In the genomic region with DNA sequence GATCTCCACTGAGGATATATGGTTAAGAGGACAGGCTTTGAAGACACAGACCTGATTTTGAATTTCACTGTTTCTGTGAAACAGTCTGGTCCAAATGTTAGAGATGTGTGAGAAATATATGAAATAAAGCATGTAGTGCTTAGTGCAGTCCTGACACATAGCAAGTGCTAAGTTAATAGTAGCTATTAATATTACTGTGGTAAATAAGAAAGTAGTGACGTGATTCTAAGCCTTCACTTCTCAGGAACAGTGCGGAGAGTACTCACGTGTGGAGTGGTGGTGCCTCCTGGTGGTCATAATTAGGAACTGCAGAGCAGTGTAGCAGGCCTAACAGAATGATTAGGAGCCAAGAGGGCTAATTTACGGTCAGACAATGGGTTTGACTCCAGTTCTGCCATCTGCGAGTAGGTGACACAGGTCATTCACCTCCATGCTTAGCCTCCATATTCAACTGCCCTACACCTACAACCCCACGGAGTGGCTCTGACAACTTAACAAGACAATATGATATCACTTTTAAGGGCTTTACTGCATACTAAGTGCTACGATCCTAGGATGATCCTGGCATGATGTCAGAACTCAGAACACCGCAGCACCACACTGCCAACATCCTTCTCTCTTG, we compare ENCODE assay signal across 9 cellular contexts.
DNase-seq lines count a peak whose midpoint lies in the region; ATAC-seq and TF ChIP-seq lines count a peak whose summit lies in the region.
"Had no signal": no experiment of that assay in that cellular context is flagged by ENCODE, and none has a peak within 500 bp of the region (broad histone marks: within the 10 kb centered on the region; RNA-seq: fewer than 3 reads in every experiment).

No MANE protein-coding gene starts in this region.

- CTCF ChIA-PET in CD8-positive, alpha-beta T cell (lab: Charles Lee) = interaction anchor here (0.6 to 10.9 kb wide), 28 partner anchors 9 to 541 kb away, joined by 3 to 266 read pairs (median 4); no protein-coding TSS in a partner anchor

- peak; percentile 61 to 86 (median 74) for DNase-seq in CD8-positive, alpha-beta T cell
- DNase-seq in M059J (ENCODE audit: low read depth) (peak; percentile 86), SHP77 treated with DMSO at 0.1 percent for 48 hours (lab: John Stamatoyannopoulos, UW) (peak; percentile 61), glomerular endothelial cell (ENCODE audit: extremely low read depth, low read depth, low spot score) (peak; percentile 52), trophoblast cell (peak; percentile 68 to 90), ureter (ENCODE audit: low spot score) (peak; percentile 81)
- peak; percentile 71 for DNase-seq in activated gamma-delta T cell treated with anti-CD3 and anti-CD28 coated beads, Interleukin-2, amount 50 U/mL, for 16 hours (ENCODE audit: low read depth)

- no peak overlapping the region for H2AK5ac ChIP-seq in trophoblast cell (ENCODE audit: low read length)

- H4K91ac ChIP-seq in trophoblast cell (ENCODE audit: low read depth, low read length) = no peak overlapping the region

- POLR2A ChIA-PET in CD8-positive, alpha-beta T cell (lab: Charles Lee) = interaction anchor here (0.7 to 1.2 kb wide), 3 partner anchors 11 to 25 kb away, joined by 3 to 6 read pairs (median 3); no protein-coding TSS in a partner anchor

- no peaks in the 10 kb centered on the region for H3K27me3 ChIP-seq in CD8-positive, alpha-beta T cell (ENCODE audit: insufficient read depth, low read length)
- H3K27me3 ChIP-seq in trophoblast cell (ENCODE audit: insufficient read depth, low read length) = no peaks in the 10 kb centered on the region

- H3K27me3 Mint-ChIP-seq in CD8-positive, alpha-beta T cell (ENCODE audit: low read depth) = no peaks in the 10 kb centered on the region

- H3K9ac ChIP-seq in trophoblast cell (ENCODE audit: low read length) = no peak overlapping the region

- peaks cover 21% of the 10 kb centered on the region for H3K4me1 Mint-ChIP-seq in CD8-positive, alpha-beta T cell (ENCODE audit: low read depth)

- peak; percentile 98 for TF ChIP-seq CTCF in CD8-positive, alpha-beta T cell (IDR thresholded peaks at IDR 0.05)

- intact Hi-C loops in CD8-positive, alpha-beta T cell (cut with DNase I, micrococcal nuclease) = loop anchor here (1.0 to 5.0 kb wide), 8 partner anchors 11 to 633 kb away; no protein-coding TSS in a partner anchor

- no peak overlapping the region for H4K8ac ChIP-seq in trophoblast cell (ENCODE audit: low read depth, low read length)

- peaks cover 2% of the 10 kb centered on the region for H3K79me1 ChIP-seq in trophoblast cell (ENCODE audit: low read length)

- no peaks in the 10 kb centered on the region for H3K36me3 ChIP-seq in CD8-positive, alpha-beta T cell (ENCODE audit: insufficient read depth, low read length)
- H3K36me3 ChIP-seq in trophoblast cell (ENCODE audit: control insufficient read depth in 1 of 2, insufficient read depth in 2 of 2, low read length in 2 of 2) = no peaks in the 10 kb centered on the region

- H3K79me2 ChIP-seq in trophoblast cell (ENCODE audit: control insufficient read depth, insufficient read depth, low read length, poor library complexity) = no peaks in the 10 kb centered on the region

- no peak overlapping the region for H2BK120ac ChIP-seq in trophoblast cell (ENCODE audit: insufficient read depth, low read length, poor library complexity)

- H2AFZ ChIP-seq in trophoblast cell (ENCODE audit: insufficient read depth, low read length, poor library complexity) = no peak overlapping the region

- H3K4ac ChIP-seq in trophoblast cell (ENCODE audit: low read depth, low read length) = no peak overlapping the region

- no peak overlapping the region for H3K4me2 ChIP-seq in trophoblast cell (ENCODE audit: low read length)

- no CpG with 5 or more reads among the region's 8 CpGs for WGBS in trophoblast cell (ENCODE audit: extremely low coverage, insufficient coverage, insufficient read length)

- H2BK5ac ChIP-seq in trophoblast cell (ENCODE audit: low read depth, low read length, poor library complexity) = no peak overlapping the region

- H3K23ac ChIP-seq in trophoblast cell (ENCODE audit: low read length) = no peak overlapping the region

- ATAC-seq in CD8-positive, alpha-beta T cell = peak; percentile 99
- ATAC-seq in GM21423 (IDR thresholded peaks at IDR 0.05; ENCODE audit: unreplicated experiment) = peak; percentile 81

- peaks cover 7% of the 10 kb centered on the region for H3K4me1 ChIP-seq in CD8-positive, alpha-beta T cell (ENCODE audit: insufficient read depth, low read length)
- peaks cover 3 to 5% of the 10 kb centered on the region in 2 experiments for H3K4me1 ChIP-seq in trophoblast cell (ENCODE audit: control insufficient read depth in 1 of 2, insufficient read depth in 2 of 2, low read length in 2 of 2)

- H3K9me3 Mint-ChIP-seq in CD8-positive, alpha-beta T cell = no peaks in the 10 kb centered on the region
- H3K9me3 Mint-ChIP-seq: T-helper 1 cell treated with Interleukin-12 subunit alpha and Interleukin-12 subunit beta and Interleukin-4 antibody, amounts not matched to agents 30 μg/mL and 1 μg/mL, for 36 hours had no signal

- H3K18ac ChIP-seq in trophoblast cell (ENCODE audit: low read length) = no peak overlapping the region

- no peak overlapping the region for H3K27ac ChIP-seq in CD8-positive, alpha-beta T cell (ENCODE audit: low read depth, low read length)
- H3K27ac ChIP-seq in trophoblast cell (ENCODE audit: low read depth, low read length) = no peak overlapping the region

- no peaks in the 10 kb centered on the region for H3K9me3 ChIP-seq in CD8-positive, alpha-beta T cell (ENCODE audit: low read length)
- H3K9me3 ChIP-seq in trophoblast cell (ENCODE audit: insufficient read depth, low read depth, low read length) = no peaks in the 10 kb centered on the region

- H3K27ac Mint-ChIP-seq in CD8-positive, alpha-beta T cell = peak overlapping the region; percentile 2
- H3K27ac Mint-ChIP-seq: T-helper 1 cell treated with Interleukin-12 subunit alpha and Interleukin-12 subunit beta and Interleukin-4 antibody, amounts not matched to agents 30 μg/mL and 1 μg/mL, for 36 hours had no signal

- H4K12ac ChIP-seq in trophoblast cell (ENCODE audit: low read depth, low read length) = no peak overlapping the region

- no peak overlapping the region for H2BK12ac ChIP-seq in trophoblast cell (ENCODE audit: low read length)

- no peaks in the 10 kb centered on the region for H3K36me3 Mint-ChIP-seq in CD8-positive, alpha-beta T cell

- no peak overlapping the region for H3K14ac ChIP-seq in trophoblast cell (ENCODE audit: low read length)

- no peak overlapping the region for H3K4me3 Mint-ChIP-seq in CD8-positive, alpha-beta T cell
- H3K4me3 Mint-ChIP-seq: T-helper 1 cell treated with Interleukin-12 subunit alpha and Interleukin-12 subunit beta and Interleukin-4 antibody, amounts not matched to agents 30 μg/mL and 1 μg/mL, for 36 hours had no signal

- H3K4me3 ChIP-seq in CD8-positive, alpha-beta T cell (ENCODE audit: low read depth, low read length) = no peak overlapping the region
- H3K4me3 ChIP-seq in trophoblast cell (ENCODE audit: low read depth, low read length) = no peak overlapping the region
